ENCODE assay signal across 1 cellular context in the genomic region with DNA sequence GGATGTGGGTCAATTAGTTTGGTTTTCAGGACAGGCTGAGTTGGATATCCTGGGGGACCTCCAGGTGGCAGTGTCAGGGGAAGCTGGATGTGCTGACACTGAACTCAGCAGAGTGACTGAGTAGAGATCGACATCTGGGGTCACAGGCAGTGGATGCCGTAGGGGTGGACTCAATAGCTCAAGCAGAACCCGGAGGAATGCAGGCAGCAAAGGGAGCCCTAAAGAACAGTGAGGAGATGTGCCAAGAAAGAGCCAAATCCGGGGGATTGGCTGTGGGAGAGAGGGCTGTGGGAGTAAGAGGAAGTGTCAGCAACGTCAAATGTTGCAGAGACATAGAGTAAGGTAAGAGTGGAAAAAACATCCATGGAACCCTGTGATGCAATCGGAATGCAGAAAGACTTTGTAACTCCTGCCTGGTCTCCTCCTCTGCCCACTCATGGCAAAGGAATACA.
TF ChIP-seq lines count a peak whose summit lies in the region.

No MANE protein-coding gene starts in this region.

TF ChIP-seq in WTC11, 78 proteins besides CTCF, POLR2A, EP300 and RAD21 (continued from another document):
- TF ChIP-seq, protein P1, sequence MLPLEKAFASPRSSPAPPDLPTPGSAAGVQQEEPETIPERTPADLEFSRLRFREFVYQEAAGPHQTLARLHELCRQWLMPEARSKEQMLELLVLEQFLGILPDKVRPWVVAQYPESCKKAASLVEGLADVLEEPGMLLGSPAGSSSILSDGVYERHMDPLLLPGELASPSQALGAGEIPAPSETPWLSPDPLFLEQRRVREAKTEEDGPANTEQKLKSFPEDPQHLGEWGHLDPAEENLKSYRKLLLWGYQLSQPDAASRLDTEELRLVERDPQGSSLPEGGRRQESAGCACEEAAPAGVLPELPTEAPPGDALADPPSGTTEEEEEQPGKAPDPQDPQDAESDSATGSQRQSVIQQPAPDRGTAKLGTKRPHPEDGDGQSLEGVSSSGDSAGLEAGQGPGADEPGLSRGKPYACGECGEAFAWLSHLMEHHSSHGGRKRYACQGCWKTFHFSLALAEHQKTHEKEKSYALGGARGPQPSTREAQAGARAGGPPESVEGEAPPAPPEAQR (CRISPR knock-in tag; IDR thresholded peaks at IDR 0.05), result no peak
- no peak for TF ChIP-seq ZNF423 (CRISPR knock-in tag; IDR thresholded peaks at IDR 0.05)
- no peak for TF ChIP-seq IRF1 (CRISPR knock-in tag; IDR thresholded peaks at IDR 0.05)
- TF ChIP-seq CDX4 (CRISPR knock-in tag; IDR thresholded peaks at IDR 0.05; ENCODE audit: borderline replicate concordance), result no peak
- no peak for TF ChIP-seq SMAD4 (CRISPR knock-in tag; IDR thresholded peaks at IDR 0.05)
- no peak for TF ChIP-seq IRF2 (CRISPR knock-in tag; IDR thresholded peaks at IDR 0.05; ENCODE audit: borderline replicate concordance, low read depth)
- no peak for TF ChIP-seq TEAD4 (CRISPR knock-in tag; IDR thresholded peaks at IDR 0.05)
- no peak for TF ChIP-seq PREB (CRISPR knock-in tag; IDR thresholded peaks at IDR 0.05; ENCODE audit: borderline replicate concordance)
- no peak for TF ChIP-seq ZNF317 (CRISPR knock-in tag; IDR thresholded peaks at IDR 0.05; ENCODE audit: borderline replicate concordance, low read depth)
- TF ChIP-seq, protein P2, sequence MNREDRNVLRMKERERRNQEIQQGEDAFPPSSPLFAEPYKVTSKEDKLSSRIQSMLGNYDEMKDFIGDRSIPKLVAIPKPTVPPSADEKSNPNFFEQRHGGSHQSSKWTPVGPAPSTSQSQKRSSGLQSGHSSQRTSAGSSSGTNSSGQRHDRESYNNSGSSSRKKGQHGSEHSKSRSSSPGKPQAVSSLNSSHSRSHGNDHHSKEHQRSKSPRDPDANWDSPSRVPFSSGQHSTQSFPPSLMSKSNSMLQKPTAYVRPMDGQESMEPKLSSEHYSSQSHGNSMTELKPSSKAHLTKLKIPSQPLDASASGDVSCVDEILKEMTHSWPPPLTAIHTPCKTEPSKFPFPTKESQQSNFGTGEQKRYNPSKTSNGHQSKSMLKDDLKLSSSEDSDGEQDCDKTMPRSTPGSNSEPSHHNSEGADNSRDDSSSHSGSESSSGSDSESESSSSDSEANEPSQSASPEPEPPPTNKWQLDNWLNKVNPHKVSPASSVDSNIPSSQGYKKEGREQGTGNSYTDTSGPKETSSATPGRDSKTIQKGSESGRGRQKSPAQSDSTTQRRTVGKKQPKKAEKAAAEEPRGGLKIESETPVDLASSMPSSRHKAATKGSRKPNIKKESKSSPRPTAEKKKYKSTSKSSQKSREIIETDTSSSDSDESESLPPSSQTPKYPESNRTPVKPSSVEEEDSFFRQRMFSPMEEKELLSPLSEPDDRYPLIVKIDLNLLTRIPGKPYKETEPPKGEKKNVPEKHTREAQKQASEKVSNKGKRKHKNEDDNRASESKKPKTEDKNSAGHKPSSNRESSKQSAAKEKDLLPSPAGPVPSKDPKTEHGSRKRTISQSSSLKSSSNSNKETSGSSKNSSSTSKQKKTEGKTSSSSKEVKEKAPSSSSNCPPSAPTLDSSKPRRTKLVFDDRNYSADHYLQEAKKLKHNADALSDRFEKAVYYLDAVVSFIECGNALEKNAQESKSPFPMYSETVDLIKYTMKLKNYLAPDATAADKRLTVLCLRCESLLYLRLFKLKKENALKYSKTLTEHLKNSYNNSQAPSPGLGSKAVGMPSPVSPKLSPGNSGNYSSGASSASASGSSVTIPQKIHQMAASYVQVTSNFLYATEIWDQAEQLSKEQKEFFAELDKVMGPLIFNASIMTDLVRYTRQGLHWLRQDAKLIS (CRISPR knock-in tag; IDR thresholded peaks at IDR 0.05; ENCODE audit: borderline replicate concordance), result no peak
